ENCODE assay signal across 18 cellular contexts in genomic region chr7:67535590-67535989, GRCh38.
DNase-seq lines count a peak whose midpoint lies in the region; FAIRE-seq and TF ChIP-seq lines count a peak whose summit lies in the region.
"Had no signal": no experiment of that assay in that cellular context is flagged by ENCODE, and none has a peak within 500 bp of the region (broad histone marks: within the 10 kb centered on the region; RNA-seq: fewer than 3 reads in every experiment).

No MANE protein-coding gene starts in this region.

- peaks cover 6% of the 10 kb centered on the region for H3K9me3 Mint-ChIP-seq in type B pancreatic cell

- H3K27ac Mint-ChIP-seq in type B pancreatic cell = no peak overlapping the region
- H3K27ac Mint-ChIP-seq: CD4-positive, alpha-beta memory T cell; HFFc6 had no signal

- TF ChIP-seq CTCF in type B pancreatic cell (conservative IDR thresholded peaks at IDR 0.05) = no peak
- no peak for TF ChIP-seq CTCF in left ventricle myocardium inferior (IDR thresholded peaks at IDR 0.05; ENCODE audit: borderline replicate concordance)
- no peak for TF ChIP-seq CTCF in GM13977 (IDR thresholded peaks at IDR 0.05; ENCODE audit: extremely low read depth, insufficient read depth, missing control alignments)

- no peaks in the 10 kb centered on the region for H3K4me1 ChIP-seq in left ventricle myocardium inferior
- H3K4me1 ChIP-seq: HAP-1 had no signal

- H3K36me3 ChIP-seq in left ventricle myocardium inferior = no peaks in the 10 kb centered on the region
- H3K36me3 ChIP-seq: HAP-1 had no signal

- in situ Hi-C loops in GM13977 (cut with MboI; ENCODE audit: low pct_unique_long_range_greater_than_20kb, low sequenced_read_pairs, unreplicated experiment) = no loop called here

- H3K27ac ChIP-seq in left ventricle myocardium inferior (replicated peaks) = no peak overlapping the region
- H3K27ac ChIP-seq: 22Rv1 had no signal

- H3K4me3 Mint-ChIP-seq in type B pancreatic cell = no peak overlapping the region
- H3K4me3 Mint-ChIP-seq: CD4-positive, alpha-beta memory T cell; HFFc6 had no signal

- H3K27me3 Mint-ChIP-seq in type B pancreatic cell = peaks cover 6% of the 10 kb centered on the region
- H3K27me3 Mint-ChIP-seq: CD4-positive, alpha-beta memory T cell had no signal

- intact Hi-C loops in left ventricle myocardium inferior (cut with micrococcal nuclease) = no loop called here

- no peak overlapping the region for H3K4me3 ChIP-seq in left ventricle myocardium inferior
- H3K4me3 ChIP-seq: HAP-1 had no signal

- H3K36me3 Mint-ChIP-seq in type B pancreatic cell = no peaks in the 10 kb centered on the region
- H3K36me3 Mint-ChIP-seq: CD4-positive, alpha-beta memory T cell had no signal

- peaks cover 38% of the 10 kb centered on the region for H3K9me3 ChIP-seq in left ventricle myocardium inferior (replicated peaks)
- H3K9me3 ChIP-seq: HAP-1 had no signal

- peaks cover 7% of the 10 kb centered on the region for H3K27me3 ChIP-seq in left ventricle myocardium inferior (ENCODE audit: low read depth)

- H3K4me1 Mint-ChIP-seq in type B pancreatic cell (ENCODE audit: unreplicated experiment) = no peaks in the 10 kb centered on the region
- H3K4me1 Mint-ChIP-seq: CD4-positive, alpha-beta memory T cell had no signal

- FAIRE-seq in A204.1 (lab: Jason Lieb, UNC) = peak; percentile 83
- FAIRE-seq in RCC 7860 (lab: Jason Lieb, UNC) = peak; percentile 44
- peak; percentile 84 for FAIRE-seq in frontal cortex (lab: Jason Lieb, UNC)
- FAIRE-seq: GM12892, H54 had no signal

- no peak for DNase-seq in RCC 7860 (ENCODE audit: low spot score)
- DNase-seq in frontal cortex (ENCODE audit: low spot score in 2 of 2) = no peak
- DNase-seq in type B pancreatic cell (ENCODE audit: extremely low spot score, unreplicated experiment) = no peak
- no peak for DNase-seq in left ventricle myocardium inferior
- DNase-seq in GM13977 (ENCODE audit: low spot score) = no peak
- DNase-seq: C1 segment of cervical spinal cord; Calu3; CD4-positive, alpha-beta memory T cell; COR-L47; DMS53; DMS79 treated with DMSO at 0.1 percent for 48 hours; GOT3; HFFc6 had no signal
